ENCODE assay signal across 8 cellular contexts in genomic region chr16:88470396-88470680, GRCh38. TPM values are rescaled to one million over a fixed set of nuclear protein-coding genes. Genes with fewer than 3 reads are reported as not detected.
DNase-seq lines count a peak whose midpoint lies in the region; ATAC-seq lines count a peak whose summit lies in the region.
"Not testable (repeated sequence)": the region's sequence is repeated elsewhere in the genome, so short reads cannot be mapped to it uniquely, and the experiment has no call there.

No MANE protein-coding gene starts in this region.

- H3K4me3 ChIP-seq in BLaER1; CD8-positive, alpha-beta memory T cell (ENCODE audit: low read length); effector memory CD4-positive, alpha-beta T cell (ENCODE audit: insufficient read depth, low read depth, low read length, poor library complexity, severe bottlenecking): not testable (repeated sequence)

- not testable (repeated sequence) for H3K27me3 ChIP-seq in BLaER1; CD8-positive, alpha-beta memory T cell (ENCODE audit: insufficient read depth, low read length, poor library complexity, severe bottlenecking); effector memory CD4-positive, alpha-beta T cell (replicated peaks; ENCODE audit: control insufficient read depth, insufficient read depth, low read length, poor library complexity, severe bottlenecking)

- peak in 4 of 5 donors; percentile 43 to 74 (median 68) for DNase-seq in CD8-positive, alpha-beta memory T cell
- DNase-seq in T-helper 9 cell: peak; percentile 38
- peak; percentile 19 for DNase-seq in activated T-helper 1 cell treated with Interleukin-2 at 50 U/mL for 16 hours (ENCODE audit: low read depth)
- not testable (repeated sequence) for DNase-seq in activated naive CD8-positive, alpha-beta T cell treated with anti-CD3 and anti-CD28 coated beads for 36 hours
- peak in 2 of 3 donors; percentile 19 to 48 for DNase-seq in effector memory CD4-positive, alpha-beta T cell
- DNase-seq in naive thymus-derived CD8-positive, alpha-beta T cell: peak in 7 of 10 donors; percentile 56 to 81 (median 69)

- 0 out of 2 replicates have a peak overlapping the region, but pooled peaks have one; percentile 62 for H3K4me2 ChIP-seq in BLaER1

- H3K27ac Mint-ChIP-seq in CD8-positive, alpha-beta memory T cell: peak overlapping the region; percentile 62 to 99 (median 96)
- peak overlapping the region; percentile 68 for H3K27ac Mint-ChIP-seq in activated naive CD8-positive, alpha-beta T cell treated with anti-CD3 and anti-CD28 coated beads for 36 hours
- H3K27ac Mint-ChIP-seq in naive thymus-derived CD8-positive, alpha-beta T cell: peak overlapping the region; percentile 68 to 98 (median 94)
- peak overlapping the region; percentile 79 for H3K27ac Mint-ChIP-seq in stimulated activated memory B cell treated with anti-CD40 and anti-IgM and Interleukin-4, amounts not matched to agents 10 μg/mL and 1 μg/mL and 100 μg/mL, for 72 hours

- peak overlapping the region in 6 of 7 donors; percentile 11 to 88 (median 47) for H3K4me3 Mint-ChIP-seq in CD8-positive, alpha-beta memory T cell
- H3K4me3 Mint-ChIP-seq in activated naive CD8-positive, alpha-beta T cell treated with anti-CD3 and anti-CD28 coated beads for 36 hours; stimulated activated memory B cell treated with anti-CD40 and anti-IgM and Interleukin-4, amounts not matched to agents 10 μg/mL and 1 μg/mL and 100 μg/mL, for 72 hours: not testable (repeated sequence)
- peak overlapping the region in 5 of 10 donors; percentile 22 to 79 (median 44) for H3K4me3 Mint-ChIP-seq in naive thymus-derived CD8-positive, alpha-beta T cell

- POLR2A ChIA-PET in CD8-positive, alpha-beta memory T cell (lab: Charles Lee): not testable (repeated sequence)
- POLR2A ChIA-PET in naive thymus-derived CD8-positive, alpha-beta T cell (lab: Charles Lee): interaction anchor here (0.8 to 1.2 kb wide), 3 partner anchors 9 to 18 kb away, joined by 3 to 4 read pairs (median 4); partner anchors contain the start of gene ZFPM1

- not testable (repeated sequence) for H3K36me3 Mint-ChIP-seq in CD8-positive, alpha-beta memory T cell; activated naive CD8-positive, alpha-beta T cell treated with anti-CD3 and anti-CD28 coated beads for 36 hours; naive thymus-derived CD8-positive, alpha-beta T cell; stimulated activated memory B cell treated with anti-CD40 and anti-IgM and Interleukin-4, amounts not matched to agents 10 μg/mL and 1 μg/mL and 100 μg/mL, for 72 hours

- H3K4me1 Mint-ChIP-seq in CD8-positive, alpha-beta memory T cell: peaks cover 49 to 67% (median 52%) of the 10 kb centered on the region in 3 donors
- peaks cover 38% of the 10 kb centered on the region for H3K4me1 Mint-ChIP-seq in activated naive CD8-positive, alpha-beta T cell treated with anti-CD3 and anti-CD28 coated beads for 36 hours
- peaks cover 18 to 68% (median 54%) of the 10 kb centered on the region in 4 donors for H3K4me1 Mint-ChIP-seq in naive thymus-derived CD8-positive, alpha-beta T cell
- peaks cover 69% of the 10 kb centered on the region for H3K4me1 Mint-ChIP-seq in stimulated activated memory B cell treated with anti-CD40 and anti-IgM and Interleukin-4, amounts not matched to agents 10 μg/mL and 1 μg/mL and 100 μg/mL, for 72 hours

- H3K9me3 ChIP-seq in BLaER1; CD8-positive, alpha-beta memory T cell (ENCODE audit: low read length); effector memory CD4-positive, alpha-beta T cell (ENCODE audit: control insufficient read depth, low read length): not testable (repeated sequence)

- H3K9ac ChIP-seq in BLaER1: not testable (repeated sequence)

- peak; percentile 12 to 40 for ATAC-seq in naive thymus-derived CD8-positive, alpha-beta T cell
- not testable (repeated sequence) for ATAC-seq in stimulated activated memory B cell treated with anti-CD40 and anti-IgM and Interleukin-4, amounts not matched to agents 10 μg/mL and 1 μg/mL and 100 μg/mL, for 72 hours

- H3K27ac ChIP-seq in BLaER1: peak overlapping the region; percentile 44; the same call in 1 of the 2 replicates
- H3K27ac ChIP-seq in CD8-positive, alpha-beta memory T cell (ENCODE audit: low read depth, low read length): peak overlapping the region; percentile 63
- peak overlapping the region; percentile 72 for H3K27ac ChIP-seq in effector memory CD4-positive, alpha-beta T cell (ENCODE audit: insufficient read depth, low read length, poor library complexity, severe bottlenecking)

- not testable (repeated sequence) for H3K27me3 Mint-ChIP-seq in CD8-positive, alpha-beta memory T cell; activated naive CD8-positive, alpha-beta T cell treated with anti-CD3 and anti-CD28 coated beads for 36 hours; naive thymus-derived CD8-positive, alpha-beta T cell; stimulated activated memory B cell treated with anti-CD40 and anti-IgM and Interleukin-4, amounts not matched to agents 10 μg/mL and 1 μg/mL and 100 μg/mL, for 72 hours

- peaks cover 97% of the 10 kb centered on the region for H3K4me1 ChIP-seq in BLaER1
- H3K4me1 ChIP-seq in CD8-positive, alpha-beta memory T cell (ENCODE audit: insufficient read depth, low read length): peaks cover 75% of the 10 kb centered on the region
- peaks cover 58% of the 10 kb centered on the region for H3K4me1 ChIP-seq in effector memory CD4-positive, alpha-beta T cell (ENCODE audit: control insufficient read depth, insufficient read depth, low read length, poor library complexity, severe bottlenecking)

- not testable (repeated sequence) for H3K36me3 ChIP-seq in BLaER1; CD8-positive, alpha-beta memory T cell (ENCODE audit: insufficient read depth, low read length); effector memory CD4-positive, alpha-beta T cell (ENCODE audit: control insufficient read depth, insufficient read depth, low read length)

- CTCF ChIA-PET in CD8-positive, alpha-beta memory T cell (lab: Charles Lee): not testable (repeated sequence)

- H3K9me3 Mint-ChIP-seq in CD8-positive, alpha-beta memory T cell; activated naive CD8-positive, alpha-beta T cell treated with anti-CD3 and anti-CD28 coated beads for 36 hours; naive thymus-derived CD8-positive, alpha-beta T cell; stimulated activated memory B cell treated with anti-CD40 and anti-IgM and Interleukin-4, amounts not matched to agents 10 μg/mL and 1 μg/mL and 100 μg/mL, for 72 hours: not testable (repeated sequence)

- H4K20me1 ChIP-seq in BLaER1: peaks cover 69% of the 10 kb centered on the region

RNA-seq across cellular contexts. Expression of gene ZFPM1, which starts 17.3 kb away (rescaled TPM):
- total RNA-seq in CD8-positive, alpha-beta memory T cell: 10 to 100 TPM; 15.5 to 16.7 TPM
- polyA plus RNA-seq in CD8-positive, alpha-beta memory T cell: 0.71 TPM
- 1 to 10 TPM; 6.7 to 6.9 TPM for total RNA-seq in activated naive CD8-positive, alpha-beta T cell treated with anti-CD3 and anti-CD28 coated beads for 36 hours
- total RNA-seq in naive thymus-derived CD8-positive, alpha-beta T cell: 10 to 100 TPM; 10.6 to 10.8 TPM
- under 1 TPM; 0.23 to 0.36 (median 0.28) TPM for polyA plus RNA-seq in naive thymus-derived CD8-positive, alpha-beta T cell
